In the genomic region with DNA sequence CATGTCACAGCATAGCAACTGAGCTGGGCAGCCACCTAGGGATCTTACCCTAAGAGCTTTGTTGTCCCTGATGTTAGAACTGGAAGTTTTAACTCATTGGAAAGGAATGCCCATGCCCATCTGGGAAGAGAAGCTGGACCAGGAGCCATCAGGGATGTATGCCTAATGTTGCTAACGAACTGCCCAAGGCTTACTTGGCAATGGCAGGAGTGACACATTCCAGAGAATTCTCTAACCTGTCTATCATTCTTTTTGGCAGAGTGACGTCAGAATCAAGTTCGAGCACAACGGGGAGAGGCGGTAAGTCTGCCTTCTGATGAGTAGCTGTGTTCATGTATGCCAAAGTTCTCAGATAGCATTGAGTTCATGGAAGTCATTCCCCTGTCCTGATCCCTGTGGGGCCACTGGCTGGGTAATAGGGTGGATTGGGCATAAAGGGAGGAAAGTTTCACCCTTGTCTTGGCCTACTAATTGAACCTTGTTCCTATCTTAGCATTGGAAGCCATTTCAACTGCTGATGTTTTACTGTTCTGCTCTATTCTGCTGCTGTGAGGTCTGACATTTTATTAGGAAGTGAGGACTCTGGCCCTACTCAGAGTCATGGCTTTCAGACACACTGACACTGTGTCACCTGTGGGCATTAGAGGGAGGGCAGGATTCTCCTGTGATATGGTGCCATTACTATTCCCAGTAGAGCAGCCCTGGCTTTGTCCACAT, we compare ENCODE assay signal across 9 cellular contexts. TPM values are rescaled to one million over a fixed set of nuclear protein-coding genes. Genes with fewer than 3 reads are reported as not detected.
DNase-seq lines count a peak whose midpoint lies in the region; ATAC-seq lines count a peak whose summit lies in the region.
"Had no signal": no experiment of that assay in that cellular context is flagged by ENCODE, and none has a peak within 500 bp of the region (broad histone marks: within the 10 kb centered on the region; RNA-seq: fewer than 3 reads in every experiment).

No MANE protein-coding gene starts in this region.

- no peak overlapping the region for H3K4me3 Mint-ChIP-seq in activated naive CD4-positive, alpha-beta T cell treated with anti-CD3 and anti-CD28 coated beads, Interleukin-2, amount 10 ng/mL, durations not matched to agents 7 days and 5 days

- intact Hi-C loops in left ventricle myocardium superior (cut with micrococcal nuclease) = no loop called here

- peak; percentile 20 for DNase-seq in GM03348 (ENCODE audit: low spot score)
- no peak for DNase-seq in left ventricle myocardium superior
- DNase-seq in effector CD8-positive, alpha-beta T cell (lab: John Stamatoyannopoulos, UW) = no peak
- no peak for DNase-seq in DMS153 treated with DMSO at 0.1 percent for 48 hours (lab: John Stamatoyannopoulos, UW; ENCODE audit: unreplicated experiment)
- DNase-seq in activated naive CD4-positive, alpha-beta T cell treated with anti-CD3 and anti-CD28 coated beads, Interleukin-2, amount 10 ng/mL, durations not matched to agents 7 days and 5 days = no peak
- DNase-seq in H4 (ENCODE audit: low spot score) = no peak
- DNase-seq: adrenal gland had no signal

- CTCF ChIA-PET in activated naive CD4-positive, alpha-beta T cell treated with anti-CD3 and anti-CD28 coated beads, Interleukin-2, amount 10 ng/mL, durations not matched to agents 7 days and 5 days (lab: Charles Lee) = no interaction called here

- H3K27ac Mint-ChIP-seq in activated naive CD4-positive, alpha-beta T cell treated with anti-CD3 and anti-CD28 coated beads, Interleukin-2, amount 10 ng/mL, durations not matched to agents 7 days and 5 days = no peak overlapping the region

- peaks cover 34% of the 10 kb centered on the region for H3K36me3 Mint-ChIP-seq in activated naive CD4-positive, alpha-beta T cell treated with anti-CD3 and anti-CD28 coated beads, Interleukin-2, amount 10 ng/mL, durations not matched to agents 7 days and 5 days

- H3K9me3 Mint-ChIP-seq in activated naive CD4-positive, alpha-beta T cell treated with anti-CD3 and anti-CD28 coated beads, Interleukin-2, amount 10 ng/mL, durations not matched to agents 7 days and 5 days = no peaks in the 10 kb centered on the region

- peaks cover 12% of the 10 kb centered on the region for H3K4me1 Mint-ChIP-seq in activated naive CD4-positive, alpha-beta T cell treated with anti-CD3 and anti-CD28 coated beads, Interleukin-2, amount 10 ng/mL, durations not matched to agents 7 days and 5 days

- ATAC-seq in GM21390 (IDR thresholded peaks at IDR 0.05; ENCODE audit: unreplicated experiment) (peak; percentile 50), HG03378 (IDR thresholded peaks at IDR 0.05; ENCODE audit: unreplicated experiment) (peak; percentile 45), left ventricle myocardium superior (peak; percentile 54)

- no peaks in the 10 kb centered on the region for H3K27me3 Mint-ChIP-seq in activated naive CD4-positive, alpha-beta T cell treated with anti-CD3 and anti-CD28 coated beads, Interleukin-2, amount 10 ng/mL, durations not matched to agents 7 days and 5 days

RNA-seq across cellular contexts. Expression of a gene that starts 23.7 kb away (rescaled TPM):
- 36.9 TPM for total RNA-seq in left ventricle myocardium superior
- total RNA-seq in H4 (2014; rRNA removed; shearing (Covaris generic)) = 13.9 and 17.9 TPM in 2 replicates

RNA-seq across cellular contexts. Expression of a gene that starts 45.2 kb away (rescaled TPM):
- 45.5 TPM for total RNA-seq in left ventricle myocardium superior
- 20.7 and 28.1 TPM in 2 replicates for total RNA-seq in H4 (2014; rRNA removed; shearing (Covaris generic))

RNA-seq across cellular contexts. Expression of a gene that starts 54.0 kb away (rescaled TPM):
- total RNA-seq in left ventricle myocardium superior = 4.7 TPM
- total RNA-seq in H4 (2014; rRNA removed; shearing (Covaris generic)) = 20.3 and 27.8 TPM in 2 replicates
